Comparison of ENCODE assay signal across 18 cellular contexts in genomic region chr13:50788551-50788950, GRCh38. TPM values are rescaled to one million over a fixed set of nuclear protein-coding genes. Genes with fewer than 3 reads are reported as not detected.
"Had no signal": no experiment of that assay in that cellular context is flagged by ENCODE, and none has a peak within 500 bp of the region (broad histone marks: within the 10 kb centered on the region; RNA-seq: fewer than 3 reads in every experiment).

No MANE protein-coding gene starts in this region.

- DNase-seq: activated CD4-positive, alpha-beta T cell treated with anti-CD3 and anti-CD28 coated beads, Interleukin-2, amount 10 ng/mL, durations not matched to agents 7 days and 5 days; activated CD4-positive, CD25-positive, alpha-beta regulatory T cell; activated CD8-positive, alpha-beta memory T cell treated with anti-CD3 and anti-CD28 coated beads, Interleukin-2, amount 50 U/mL, for 48 hours; activated naive CD4-positive, alpha-beta T cell treated with anti-CD3 and anti-CD28 coated beads for 36 hours; adrenal gland; central memory CD4-positive, alpha-beta T cell; colonic mucosa; effector CD8-positive, alpha-beta T cell; head of caudate nucleus; immature natural killer cell; naive thymus-derived CD4-positive, alpha-beta T cell; stimulated activated CD4-positive, alpha-beta T cell treated with anti-CD3 and anti-CD28 coated beads, Interleukin-2, amount 100 ng/mL, for 48 hours; stimulated activated naive CD4-positive, alpha-beta T cell; substantia nigra; T-helper 17 cell had no signal

- ATAC-seq: naive thymus-derived CD4-positive, alpha-beta T cell; T-helper 17 cell had no signal

- H3K4me3 ChIP-seq: adrenal gland, colonic mucosa, lung, tibial nerve, vagina had no signal

RNA-seq across cellular contexts. Expression of gene DLEU7, which starts 54.9 kb away (rescaled TPM):
- total RNA-seq: activated CD4-positive, alpha-beta T cell treated with anti-CD3 and anti-CD28 coated beads, Interleukin-2, amount 10 ng/mL, durations not matched to agents 7 days and 5 days; activated naive CD4-positive, alpha-beta T cell treated with anti-CD3 and anti-CD28 coated beads for 36 hours; T-helper 17 cell; vagina had no signal
